Comparison of ENCODE assay signal across 1 cellular context in the genomic region with DNA sequence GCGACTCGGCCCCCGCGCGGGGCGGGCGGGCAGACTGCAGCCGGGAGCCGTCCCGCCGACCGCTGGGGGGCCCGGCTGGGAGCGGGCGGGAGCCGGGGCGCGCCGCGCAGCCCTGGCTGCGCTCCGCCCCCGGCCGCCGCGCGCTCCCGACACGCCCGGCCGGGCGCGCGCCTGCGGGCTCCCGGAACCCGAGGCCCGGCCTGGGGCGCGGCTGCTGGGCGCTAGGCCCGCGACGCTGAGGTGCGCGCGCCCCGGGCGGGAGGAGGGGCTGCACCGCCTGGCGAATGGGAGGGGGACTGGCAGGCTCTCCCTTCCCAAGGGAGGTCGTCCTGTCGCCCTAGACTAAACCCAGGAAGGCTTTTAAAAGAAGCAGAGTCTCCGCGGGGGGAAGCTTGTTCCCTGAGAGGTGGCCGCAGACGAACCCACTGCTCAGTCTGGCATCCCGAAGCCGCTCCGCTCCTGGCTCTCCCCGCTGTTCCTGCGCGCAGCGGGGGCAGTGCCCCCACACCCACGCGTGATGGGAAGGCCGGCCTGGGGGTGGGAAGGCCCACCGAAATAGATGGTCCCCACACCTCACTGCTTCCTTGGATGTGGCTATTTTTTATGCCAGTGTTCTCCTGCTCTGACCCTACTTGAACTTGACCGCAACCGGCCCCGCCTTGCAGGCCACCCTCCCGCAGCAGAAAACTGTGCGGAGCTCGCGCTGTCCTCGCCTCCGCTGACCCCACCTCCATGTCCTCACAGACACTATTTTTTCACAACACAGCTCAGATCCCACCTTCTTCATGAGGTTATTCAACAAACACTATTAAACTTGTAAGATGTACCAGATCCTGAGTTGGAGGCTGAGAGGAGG.
TF ChIP-seq lines count a peak whose summit lies in the region.

A gene with protein sequence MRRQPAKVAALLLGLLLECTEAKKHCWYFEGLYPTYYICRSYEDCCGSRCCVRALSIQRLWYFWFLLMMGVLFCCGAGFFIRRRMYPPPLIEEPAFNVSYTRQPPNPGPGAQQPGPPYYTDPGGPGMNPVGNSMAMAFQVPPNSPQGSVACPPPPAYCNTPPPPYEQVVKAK (minus strand): TSS at position 125 of the 856 bp plus-strand sequence. CDS start 178 bp downstream, outside the sequence.

TF ChIP-seq in HEK293, 187 proteins besides CTCF, POLR2A, EP300 and RAD21 (continued from another document):
- TF ChIP-seq, protein P1, sequence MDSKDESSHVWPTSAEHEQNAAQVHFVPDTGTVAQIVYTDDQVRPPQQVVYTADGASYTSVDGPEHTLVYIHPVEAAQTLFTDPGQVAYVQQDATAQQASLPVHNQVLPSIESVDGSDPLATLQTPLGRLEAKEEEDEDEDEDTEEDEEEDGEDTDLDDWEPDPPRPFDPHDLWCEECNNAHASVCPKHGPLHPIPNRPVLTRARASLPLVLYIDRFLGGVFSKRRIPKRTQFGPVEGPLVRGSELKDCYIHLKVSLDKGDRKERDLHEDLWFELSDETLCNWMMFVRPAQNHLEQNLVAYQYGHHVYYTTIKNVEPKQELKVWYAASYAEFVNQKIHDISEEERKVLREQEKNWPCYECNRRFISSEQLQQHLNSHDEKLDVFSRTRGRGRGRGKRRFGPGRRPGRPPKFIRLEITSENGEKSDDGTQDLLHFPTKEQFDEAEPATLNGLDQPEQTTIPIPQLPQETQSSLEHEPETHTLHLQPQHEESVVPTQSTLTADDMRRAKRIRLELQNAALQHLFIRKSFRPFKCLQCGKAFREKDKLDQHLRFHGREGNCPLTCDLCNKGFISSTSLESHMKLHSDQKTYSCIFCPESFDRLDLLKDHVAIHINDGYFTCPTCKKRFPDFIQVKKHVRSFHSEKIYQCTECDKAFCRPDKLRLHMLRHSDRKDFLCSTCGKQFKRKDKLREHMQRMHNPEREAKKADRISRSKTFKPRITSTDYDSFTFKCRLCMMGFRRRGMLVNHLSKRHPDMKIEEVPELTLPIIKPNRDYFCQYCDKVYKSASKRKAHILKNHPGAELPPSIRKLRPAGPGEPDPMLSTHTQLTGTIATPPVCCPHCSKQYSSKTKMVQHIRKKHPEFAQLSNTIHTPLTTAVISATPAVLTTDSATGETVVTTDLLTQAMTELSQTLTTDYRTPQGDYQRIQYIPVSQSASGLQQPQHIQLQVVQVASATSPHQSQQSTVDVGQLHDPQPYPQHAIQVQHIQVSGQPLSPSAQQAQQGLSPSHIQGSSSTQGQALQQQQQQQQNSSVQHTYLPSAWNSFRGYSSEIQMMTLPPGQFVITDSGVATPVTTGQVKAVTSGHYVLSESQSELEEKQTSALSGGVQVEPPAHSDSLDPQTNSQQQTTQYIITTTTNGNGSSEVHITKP (tag by site-specific recombination; IDR thresholded peaks at IDR 0.05), result peak; percentile 85
- no peak for TF ChIP-seq REPIN1 (tag by site-specific recombination; IDR thresholded peaks at IDR 0.05; ENCODE audit: low read depth)
- TF ChIP-seq ZSCAN30 (tag by site-specific recombination; IDR thresholded peaks at IDR 0.05), result 0 out of 2 replicates have a peak, but pooled peaks have one; percentile 47
- TF ChIP-seq ZNF140 (tag by site-specific recombination; IDR thresholded peaks at IDR 0.05), result no peak
- peak; percentile 69 for TF ChIP-seq EGR2 (tag by site-specific recombination; IDR thresholded peaks at IDR 0.05; ENCODE audit: low read depth)
- TF ChIP-seq, protein P2, sequence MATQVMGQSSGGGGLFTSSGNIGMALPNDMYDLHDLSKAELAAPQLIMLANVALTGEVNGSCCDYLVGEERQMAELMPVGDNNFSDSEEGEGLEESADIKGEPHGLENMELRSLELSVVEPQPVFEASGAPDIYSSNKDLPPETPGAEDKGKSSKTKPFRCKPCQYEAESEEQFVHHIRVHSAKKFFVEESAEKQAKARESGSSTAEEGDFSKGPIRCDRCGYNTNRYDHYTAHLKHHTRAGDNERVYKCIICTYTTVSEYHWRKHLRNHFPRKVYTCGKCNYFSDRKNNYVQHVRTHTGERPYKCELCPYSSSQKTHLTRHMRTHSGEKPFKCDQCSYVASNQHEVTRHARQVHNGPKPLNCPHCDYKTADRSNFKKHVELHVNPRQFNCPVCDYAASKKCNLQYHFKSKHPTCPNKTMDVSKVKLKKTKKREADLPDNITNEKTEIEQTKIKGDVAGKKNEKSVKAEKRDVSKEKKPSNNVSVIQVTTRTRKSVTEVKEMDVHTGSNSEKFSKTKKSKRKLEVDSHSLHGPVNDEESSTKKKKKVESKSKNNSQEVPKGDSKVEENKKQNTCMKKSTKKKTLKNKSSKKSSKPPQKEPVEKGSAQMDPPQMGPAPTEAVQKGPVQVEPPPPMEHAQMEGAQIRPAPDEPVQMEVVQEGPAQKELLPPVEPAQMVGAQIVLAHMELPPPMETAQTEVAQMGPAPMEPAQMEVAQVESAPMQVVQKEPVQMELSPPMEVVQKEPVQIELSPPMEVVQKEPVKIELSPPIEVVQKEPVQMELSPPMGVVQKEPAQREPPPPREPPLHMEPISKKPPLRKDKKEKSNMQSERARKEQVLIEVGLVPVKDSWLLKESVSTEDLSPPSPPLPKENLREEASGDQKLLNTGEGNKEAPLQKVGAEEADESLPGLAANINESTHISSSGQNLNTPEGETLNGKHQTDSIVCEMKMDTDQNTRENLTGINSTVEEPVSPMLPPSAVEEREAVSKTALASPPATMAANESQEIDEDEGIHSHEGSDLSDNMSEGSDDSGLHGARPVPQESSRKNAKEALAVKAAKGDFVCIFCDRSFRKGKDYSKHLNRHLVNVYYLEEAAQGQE (tag by site-specific recombination; IDR thresholded peaks at IDR 0.05), result no peak
- TF ChIP-seq TCF7L2 (IDR thresholded peaks at IDR 0.05; ENCODE audit: borderline replicate concordance, low read depth, low read length), result no peak
